1 cellular context compared by ENCODE assay signal in the genomic region with DNA sequence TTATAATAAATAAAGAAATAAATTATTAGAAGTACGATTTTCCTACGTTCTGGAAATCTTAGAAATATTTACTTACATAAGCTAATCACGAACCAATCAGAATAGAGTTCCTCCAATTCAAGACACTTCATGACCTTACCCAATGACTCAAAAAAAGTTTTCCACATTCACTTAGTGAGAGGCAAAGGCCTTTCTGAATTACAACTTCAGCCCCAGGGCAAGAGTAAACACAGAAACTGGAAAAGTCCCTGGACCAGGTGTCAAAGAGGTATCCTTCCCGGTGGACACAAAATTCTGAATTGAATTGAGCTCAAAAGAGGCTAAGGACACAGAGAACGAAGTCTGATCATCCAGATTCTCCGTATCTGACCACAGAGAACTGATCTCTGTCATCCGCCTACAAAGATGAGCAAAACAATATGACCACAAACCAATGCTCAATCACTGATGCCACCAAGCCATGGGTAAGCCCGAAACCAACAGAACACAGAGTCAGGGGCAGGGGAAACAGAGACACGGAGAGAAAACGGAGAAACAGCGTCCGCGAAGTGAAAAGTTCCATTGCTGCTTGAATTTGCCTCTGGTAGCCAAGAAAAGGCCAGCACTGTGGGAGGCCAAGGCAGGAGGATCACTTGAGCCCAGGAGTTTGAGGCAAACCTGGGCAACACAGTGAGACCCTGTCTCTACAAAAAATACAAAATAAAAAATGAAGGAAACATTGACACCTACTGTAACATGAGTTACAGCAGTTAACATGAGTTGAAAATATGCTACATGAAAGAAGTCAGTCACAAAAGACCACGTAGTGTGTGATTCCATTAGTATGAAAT.
A peak's percentile ranks its signal among the peaks of the same experiment; 100 is the strongest.
TF ChIP-seq lines count a peak whose summit lies in the region.

No MANE protein-coding gene starts in this region.

TF ChIP-seq in GM12878, 131 proteins besides CTCF, POLR2A, EP300 and RAD21 (continued from another document and continues in another):
- TF ChIP-seq, protein P1, sequence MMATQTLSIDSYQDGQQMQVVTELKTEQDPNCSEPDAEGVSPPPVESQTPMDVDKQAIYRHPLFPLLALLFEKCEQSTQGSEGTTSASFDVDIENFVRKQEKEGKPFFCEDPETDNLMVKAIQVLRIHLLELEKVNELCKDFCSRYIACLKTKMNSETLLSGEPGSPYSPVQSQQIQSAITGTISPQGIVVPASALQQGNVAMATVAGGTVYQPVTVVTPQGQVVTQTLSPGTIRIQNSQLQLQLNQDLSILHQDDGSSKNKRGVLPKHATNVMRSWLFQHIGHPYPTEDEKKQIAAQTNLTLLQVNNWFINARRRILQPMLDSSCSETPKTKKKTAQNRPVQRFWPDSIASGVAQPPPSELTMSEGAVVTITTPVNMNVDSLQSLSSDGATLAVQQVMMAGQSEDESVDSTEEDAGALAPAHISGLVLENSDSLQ (IDR thresholded peaks at IDR 0.05): peak; percentile 51
- TF ChIP-seq CREM (IDR thresholded peaks at IDR 0.05; ENCODE audit: low read depth) (peak; percentile 85), EZH2 (IDR thresholded peaks at IDR 0.05; ENCODE audit: borderline replicate concordance, control insufficient read depth, low read depth, low read length) (no peak), JUNB (IDR thresholded peaks at IDR 0.05) (peak; percentile 94), HDAC2 (IDR thresholded peaks at IDR 0.05) (no peak), ZNF207 (IDR thresholded peaks at IDR 0.05; ENCODE audit: borderline replicate concordance) (no peak; the same call in 1 of the 2 replicates), WRNIP1 (IDR thresholded peaks at IDR 0.05; ENCODE audit: borderline replicate concordance, low read depth, low read length) (no peak), POU2F2 (IDR thresholded peaks at IDR 0.05; ENCODE audit: borderline replicate concordance, low read depth, low read length) (peak; percentile 83; the same call in 1 of the 3 replicates), SREBF2 (IDR thresholded peaks at IDR 0.05; ENCODE audit: low read length) (no peak), RELA (IDR thresholded peaks at IDR 0.05; ENCODE audit: borderline replicate concordance, partially characterized antibody) (no peak), MEF2B (IDR thresholded peaks at IDR 0.05; ENCODE audit: partially characterized antibody, poor library complexity, severe bottlenecking) (peak; percentile 29), MYB (IDR thresholded peaks at IDR 0.05; ENCODE audit: borderline replicate concordance, low read depth, low read length) (no peak), ZNF622 (IDR thresholded peaks at IDR 0.05) (no peak), FOXM1 (IDR thresholded peaks at IDR 0.05; ENCODE audit: low read depth, low read length) (no peak), POLR2AphosphoS2 (IDR thresholded peaks at IDR 0.05; ENCODE audit: low read depth, low read length) (no peak), PAX5 (IDR thresholded peaks at IDR 0.05; ENCODE audit: borderline replicate concordance, low read depth, low read length) (peak; percentile 94), CBX5 (IDR thresholded peaks at IDR 0.05; ENCODE audit: low read depth) (no peak), CBX3 (IDR thresholded peaks at IDR 0.05; ENCODE audit: borderline replicate concordance, low read depth) (no peak), HDAC6 (IDR thresholded peaks at IDR 0.05; ENCODE audit: unreplicated experiment) (no peak), POLR2AphosphoS5 (IDR thresholded peaks at IDR 0.05; ENCODE audit: low read length) (no peak), TCF12 (IDR thresholded peaks at IDR 0.05; ENCODE audit: low read depth, low read length) (no peak), BHLHE40 (IDR thresholded peaks at IDR 0.05; ENCODE audit: borderline replicate concordance in 1 of 2, low read depth in 2 of 2, low read length in 1 of 2) (peak; percentile 55 to 64), CEBPB (IDR thresholded peaks at IDR 0.05; ENCODE audit: borderline replicate concordance in 1 of 2, low read depth in 2 of 2, low read length in 2 of 2) (no peak), ZZZ3 (IDR thresholded peaks at IDR 0.05; ENCODE audit: control insufficient read depth, insufficient read length, low read depth) (no peak), CBFB (IDR thresholded peaks at IDR 0.05; ENCODE audit: low read depth) (peak; percentile 97), BMI1 (IDR thresholded peaks at IDR 0.05; ENCODE audit: borderline replicate concordance) (peak; percentile 48; the same call in 1 of the 2 replicates), HDGF (IDR thresholded peaks at IDR 0.05) (0 out of 2 replicates have a peak, but pooled peaks have one; percentile 16), KLF5 (IDR thresholded peaks at IDR 0.05; ENCODE audit: partially characterized antibody) (no peak), ESRRA (IDR thresholded peaks at IDR 0.05; ENCODE audit: low read length) (no peak), NR2C2 (IDR thresholded peaks at IDR 0.05; ENCODE audit: borderline replicate concordance, control insufficient read depth, insufficient read length, low read depth) (no peak), ASH2L (IDR thresholded peaks at IDR 0.05; ENCODE audit: borderline replicate concordance, low read depth) (no peak)
- TF ChIP-seq, protein P2, sequence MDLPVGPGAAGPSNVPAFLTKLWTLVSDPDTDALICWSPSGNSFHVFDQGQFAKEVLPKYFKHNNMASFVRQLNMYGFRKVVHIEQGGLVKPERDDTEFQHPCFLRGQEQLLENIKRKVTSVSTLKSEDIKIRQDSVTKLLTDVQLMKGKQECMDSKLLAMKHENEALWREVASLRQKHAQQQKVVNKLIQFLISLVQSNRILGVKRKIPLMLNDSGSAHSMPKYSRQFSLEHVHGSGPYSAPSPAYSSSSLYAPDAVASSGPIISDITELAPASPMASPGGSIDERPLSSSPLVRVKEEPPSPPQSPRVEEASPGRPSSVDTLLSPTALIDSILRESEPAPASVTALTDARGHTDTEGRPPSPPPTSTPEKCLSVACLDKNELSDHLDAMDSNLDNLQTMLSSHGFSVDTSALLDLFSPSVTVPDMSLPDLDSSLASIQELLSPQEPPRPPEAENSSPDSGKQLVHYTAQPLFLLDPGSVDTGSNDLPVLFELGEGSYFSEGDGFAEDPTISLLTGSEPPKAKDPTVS (IDR thresholded peaks at IDR 0.05; ENCODE audit: low read depth, low read length): no peak
- TF ChIP-seq, protein P3, sequence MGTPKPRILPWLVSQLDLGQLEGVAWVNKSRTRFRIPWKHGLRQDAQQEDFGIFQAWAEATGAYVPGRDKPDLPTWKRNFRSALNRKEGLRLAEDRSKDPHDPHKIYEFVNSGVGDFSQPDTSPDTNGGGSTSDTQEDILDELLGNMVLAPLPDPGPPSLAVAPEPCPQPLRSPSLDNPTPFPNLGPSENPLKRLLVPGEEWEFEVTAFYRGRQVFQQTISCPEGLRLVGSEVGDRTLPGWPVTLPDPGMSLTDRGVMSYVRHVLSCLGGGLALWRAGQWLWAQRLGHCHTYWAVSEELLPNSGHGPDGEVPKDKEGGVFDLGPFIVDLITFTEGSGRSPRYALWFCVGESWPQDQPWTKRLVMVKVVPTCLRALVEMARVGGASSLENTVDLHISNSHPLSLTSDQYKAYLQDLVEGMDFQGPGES (IDR thresholded peaks at IDR 0.05): no peak
- TF ChIP-seq, protein P4, sequence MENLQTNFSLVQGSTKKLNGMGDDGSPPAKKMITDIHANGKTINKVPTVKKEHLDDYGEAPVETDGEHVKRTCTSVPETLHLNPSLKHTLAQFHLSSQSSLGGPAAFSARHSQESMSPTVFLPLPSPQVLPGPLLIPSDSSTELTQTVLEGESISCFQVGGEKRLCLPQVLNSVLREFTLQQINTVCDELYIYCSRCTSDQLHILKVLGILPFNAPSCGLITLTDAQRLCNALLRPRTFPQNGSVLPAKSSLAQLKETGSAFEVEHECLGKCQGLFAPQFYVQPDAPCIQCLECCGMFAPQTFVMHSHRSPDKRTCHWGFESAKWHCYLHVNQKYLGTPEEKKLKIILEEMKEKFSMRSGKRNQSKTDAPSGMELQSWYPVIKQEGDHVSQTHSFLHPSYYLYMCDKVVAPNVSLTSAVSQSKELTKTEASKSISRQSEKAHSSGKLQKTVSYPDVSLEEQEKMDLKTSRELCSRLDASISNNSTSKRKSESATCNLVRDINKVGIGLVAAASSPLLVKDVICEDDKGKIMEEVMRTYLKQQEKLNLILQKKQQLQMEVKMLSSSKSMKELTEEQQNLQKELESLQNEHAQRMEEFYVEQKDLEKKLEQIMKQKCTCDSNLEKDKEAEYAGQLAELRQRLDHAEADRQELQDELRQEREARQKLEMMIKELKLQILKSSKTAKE (IDR thresholded peaks at IDR 0.05; ENCODE audit: low read depth, poor library complexity, severe bottlenecking): peak; percentile 92
- TF ChIP-seq, protein P5, sequence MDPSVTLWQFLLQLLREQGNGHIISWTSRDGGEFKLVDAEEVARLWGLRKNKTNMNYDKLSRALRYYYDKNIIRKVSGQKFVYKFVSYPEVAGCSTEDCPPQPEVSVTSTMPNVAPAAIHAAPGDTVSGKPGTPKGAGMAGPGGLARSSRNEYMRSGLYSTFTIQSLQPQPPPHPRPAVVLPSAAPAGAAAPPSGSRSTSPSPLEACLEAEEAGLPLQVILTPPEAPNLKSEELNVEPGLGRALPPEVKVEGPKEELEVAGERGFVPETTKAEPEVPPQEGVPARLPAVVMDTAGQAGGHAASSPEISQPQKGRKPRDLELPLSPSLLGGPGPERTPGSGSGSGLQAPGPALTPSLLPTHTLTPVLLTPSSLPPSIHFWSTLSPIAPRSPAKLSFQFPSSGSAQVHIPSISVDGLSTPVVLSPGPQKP (IDR thresholded peaks at IDR 0.05; ENCODE audit: low read depth, low read length): no peak
- TF ChIP-seq, protein P6, sequence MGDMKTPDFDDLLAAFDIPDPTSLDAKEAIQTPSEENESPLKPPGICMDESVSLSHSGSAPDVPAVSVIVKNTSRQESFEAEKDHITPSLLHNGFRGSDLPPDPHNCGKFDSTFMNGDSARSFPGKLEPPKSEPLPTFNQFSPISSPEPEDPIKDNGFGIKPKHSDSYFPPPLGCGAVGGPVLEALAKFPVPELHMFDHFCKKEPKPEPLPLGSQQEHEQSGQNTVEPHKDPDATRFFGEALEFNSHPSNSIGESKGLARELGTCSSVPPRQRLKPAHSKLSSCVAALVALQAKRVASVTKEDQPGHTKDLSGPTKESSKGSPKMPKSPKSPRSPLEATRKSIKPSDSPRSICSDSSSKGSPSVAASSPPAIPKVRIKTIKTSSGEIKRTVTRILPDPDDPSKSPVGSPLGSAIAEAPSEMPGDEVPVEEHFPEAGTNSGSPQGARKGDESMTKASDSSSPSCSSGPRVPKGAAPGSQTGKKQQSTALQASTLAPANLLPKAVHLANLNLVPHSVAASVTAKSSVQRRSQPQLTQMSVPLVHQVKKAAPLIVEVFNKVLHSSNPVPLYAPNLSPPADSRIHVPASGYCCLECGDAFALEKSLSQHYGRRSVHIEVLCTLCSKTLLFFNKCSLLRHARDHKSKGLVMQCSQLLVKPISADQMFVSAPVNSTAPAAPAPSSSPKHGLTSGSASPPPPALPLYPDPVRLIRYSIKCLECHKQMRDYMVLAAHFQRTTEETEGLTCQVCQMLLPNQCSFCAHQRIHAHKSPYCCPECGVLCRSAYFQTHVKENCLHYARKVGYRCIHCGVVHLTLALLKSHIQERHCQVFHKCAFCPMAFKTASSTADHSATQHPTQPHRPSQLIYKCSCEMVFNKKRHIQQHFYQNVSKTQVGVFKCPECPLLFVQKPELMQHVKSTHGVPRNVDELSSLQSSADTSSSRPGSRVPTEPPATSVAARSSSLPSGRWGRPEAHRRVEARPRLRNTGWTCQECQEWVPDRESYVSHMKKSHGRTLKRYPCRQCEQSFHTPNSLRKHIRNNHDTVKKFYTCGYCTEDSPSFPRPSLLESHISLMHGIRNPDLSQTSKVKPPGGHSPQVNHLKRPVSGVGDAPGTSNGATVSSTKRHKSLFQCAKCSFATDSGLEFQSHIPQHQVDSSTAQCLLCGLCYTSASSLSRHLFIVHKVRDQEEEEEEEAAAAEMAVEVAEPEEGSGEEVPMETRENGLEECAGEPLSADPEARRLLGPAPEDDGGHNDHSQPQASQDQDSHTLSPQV (IDR thresholded peaks at IDR 0.05): no peak
- TF ChIP-seq, protein P7, sequence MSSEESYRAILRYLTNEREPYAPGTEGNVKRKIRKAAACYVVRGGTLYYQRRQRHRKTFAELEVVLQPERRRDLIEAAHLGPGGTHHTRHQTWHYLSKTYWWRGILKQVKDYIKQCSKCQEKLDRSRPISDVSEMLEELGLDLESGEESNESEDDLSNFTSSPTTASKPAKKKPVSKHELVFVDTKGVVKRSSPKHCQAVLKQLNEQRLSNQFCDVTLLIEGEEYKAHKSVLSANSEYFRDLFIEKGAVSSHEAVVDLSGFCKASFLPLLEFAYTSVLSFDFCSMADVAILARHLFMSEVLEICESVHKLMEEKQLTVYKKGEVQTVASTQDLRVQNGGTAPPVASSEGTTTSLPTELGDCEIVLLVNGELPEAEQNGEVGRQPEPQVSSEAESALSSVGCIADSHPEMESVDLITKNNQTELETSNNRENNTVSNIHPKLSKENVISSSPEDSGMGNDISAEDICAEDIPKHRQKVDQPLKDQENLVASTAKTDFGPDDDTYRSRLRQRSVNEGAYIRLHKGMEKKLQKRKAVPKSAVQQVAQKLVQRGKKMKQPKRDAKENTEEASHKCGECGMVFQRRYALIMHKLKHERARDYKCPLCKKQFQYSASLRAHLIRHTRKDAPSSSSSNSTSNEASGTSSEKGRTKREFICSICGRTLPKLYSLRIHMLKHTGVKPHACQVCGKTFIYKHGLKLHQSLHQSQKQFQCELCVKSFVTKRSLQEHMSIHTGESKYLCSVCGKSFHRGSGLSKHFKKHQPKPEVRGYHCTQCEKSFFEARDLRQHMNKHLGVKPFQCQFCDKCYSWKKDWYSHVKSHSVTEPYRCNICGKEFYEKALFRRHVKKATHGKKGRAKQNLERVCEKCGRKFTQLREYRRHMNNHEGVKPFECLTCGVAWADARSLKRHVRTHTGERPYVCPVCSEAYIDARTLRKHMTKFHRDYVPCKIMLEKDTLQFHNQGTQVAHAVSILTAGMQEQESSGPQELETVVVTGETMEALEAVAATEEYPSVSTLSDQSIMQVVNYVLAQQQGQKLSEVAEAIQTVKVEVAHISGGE (CRISPR knock-in tag; IDR thresholded peaks at IDR 0.05): no peak
- TF ChIP-seq, protein P8, sequence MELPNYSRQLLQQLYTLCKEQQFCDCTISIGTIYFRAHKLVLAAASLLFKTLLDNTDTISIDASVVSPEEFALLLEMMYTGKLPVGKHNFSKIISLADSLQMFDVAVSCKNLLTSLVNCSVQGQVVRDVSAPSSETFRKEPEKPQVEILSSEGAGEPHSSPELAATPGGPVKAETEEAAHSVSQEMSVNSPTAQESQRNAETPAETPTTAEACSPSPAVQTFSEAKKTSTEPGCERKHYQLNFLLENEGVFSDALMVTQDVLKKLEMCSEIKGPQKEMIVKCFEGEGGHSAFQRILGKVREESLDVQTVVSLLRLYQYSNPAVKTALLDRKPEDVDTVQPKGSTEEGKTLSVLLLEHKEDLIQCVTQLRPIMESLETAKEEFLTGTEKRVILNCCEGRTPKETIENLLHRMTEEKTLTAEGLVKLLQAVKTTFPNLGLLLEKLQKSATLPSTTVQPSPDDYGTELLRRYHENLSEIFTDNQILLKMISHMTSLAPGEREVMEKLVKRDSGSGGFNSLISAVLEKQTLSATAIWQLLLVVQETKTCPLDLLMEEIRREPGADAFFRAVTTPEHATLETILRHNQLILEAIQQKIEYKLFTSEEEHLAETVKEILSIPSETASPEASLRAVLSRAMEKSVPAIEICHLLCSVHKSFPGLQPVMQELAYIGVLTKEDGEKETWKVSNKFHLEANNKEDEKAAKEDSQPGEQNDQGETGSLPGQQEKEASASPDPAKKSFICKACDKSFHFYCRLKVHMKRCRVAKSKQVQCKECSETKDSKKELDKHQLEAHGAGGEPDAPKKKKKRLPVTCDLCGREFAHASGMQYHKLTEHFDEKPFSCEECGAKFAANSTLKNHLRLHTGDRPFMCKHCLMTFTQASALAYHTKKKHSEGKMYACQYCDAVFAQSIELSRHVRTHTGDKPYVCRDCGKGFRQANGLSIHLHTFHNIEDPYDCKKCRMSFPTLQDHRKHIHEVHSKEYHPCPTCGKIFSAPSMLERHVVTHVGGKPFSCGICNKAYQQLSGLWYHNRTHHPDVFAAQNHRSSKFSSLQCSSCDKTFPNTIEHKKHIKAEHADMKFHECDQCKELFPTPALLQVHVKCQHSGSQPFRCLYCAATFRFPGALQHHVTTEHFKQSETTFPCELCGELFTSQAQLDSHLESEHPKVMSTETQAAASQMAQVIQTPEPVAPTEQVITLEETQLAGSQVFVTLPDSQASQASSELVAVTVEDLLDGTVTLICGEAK (IDR thresholded peaks at IDR 0.05; ENCODE audit: borderline replicate concordance): no peak
